In the genomic region with DNA sequence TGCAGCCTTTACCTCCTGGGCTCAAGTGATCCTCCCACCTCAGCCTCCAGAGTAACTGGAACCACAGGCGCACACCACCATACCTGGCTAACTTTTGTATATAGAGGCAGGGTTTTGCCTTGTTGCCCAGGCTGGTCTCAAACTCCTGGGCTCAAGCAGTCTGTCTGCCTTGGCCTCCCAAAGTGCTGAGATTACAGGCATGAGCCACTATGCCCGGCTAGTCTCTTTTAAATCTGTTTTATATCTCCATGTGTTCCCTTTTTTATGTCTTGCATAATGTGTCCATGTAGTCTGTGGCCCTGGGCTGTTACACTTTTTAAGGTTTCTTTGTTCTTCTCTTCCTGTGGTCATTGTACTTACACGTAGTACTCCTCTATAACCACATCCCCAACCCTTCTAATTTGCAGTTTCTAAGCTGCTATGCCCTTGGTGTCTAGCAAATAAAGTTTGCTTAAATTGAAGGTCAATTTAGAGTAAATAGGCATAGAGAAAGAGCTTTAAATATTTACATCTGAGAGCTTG, we compare ENCODE assay signal across 13 cellular contexts. TPM values are rescaled to one million over a fixed set of nuclear protein-coding genes. Genes with fewer than 3 reads are reported as not detected.
DNase-seq lines count a peak whose midpoint lies in the region; ATAC-seq and TF ChIP-seq lines count a peak whose summit lies in the region.
"Had no signal": no experiment of that assay in that cellular context is flagged by ENCODE, and none has a peak within 500 bp of the region (broad histone marks: within the 10 kb centered on the region; RNA-seq: fewer than 3 reads in every experiment).

No MANE protein-coding gene starts in this region.

- no peaks in the 10 kb centered on the region for H3K36me3 Mint-ChIP-seq in endothelial cell (ENCODE audit: low read depth, unreplicated experiment)

- CTCF ChIA-PET in mammary epithelial cell (lab: Charles Lee; ENCODE audit: low non-redundant PET), result no interaction called here

- in situ Hi-C loops in mammary epithelial cell (cut with MboI; ENCODE audit: low sequenced_read_pairs in 2 of 2), result no loop called here

- peak; percentile 32 for ATAC-seq in stimulated activated naive CD8-positive, alpha-beta T cell treated with anti-CD3 and anti-CD28 coated beads, Interleukin-15, Interleukin-2, amounts not matched to agents 100 U/mL and 50 U/mL, for 24 hours
- ATAC-seq in HG03457 (IDR thresholded peaks at IDR 0.05; ENCODE audit: unreplicated experiment), result no peak

- no peaks in the 10 kb centered on the region for H3K27me3 Mint-ChIP-seq in endothelial cell (ENCODE audit: unreplicated experiment)
- H3K27me3 Mint-ChIP-seq: naive B cell had no signal

- no peaks in the 10 kb centered on the region for H4K20me1 ChIP-seq in mammary epithelial cell (ENCODE audit: insufficient read depth, low read length)

- H3K4me3 Mint-ChIP-seq in endothelial cell (ENCODE audit: unreplicated experiment), result no peak overlapping the region

- H3K27me3 ChIP-seq in mammary epithelial cell (ENCODE audit: insufficient read depth, low read length) (no peaks in the 10 kb centered on the region), breast epithelium (no peaks in the 10 kb centered on the region)
- H3K27me3 ChIP-seq: cardiac muscle cell, heart left ventricle, vagina had no signal

- H3K27ac Mint-ChIP-seq in endothelial cell (ENCODE audit: unreplicated experiment), result peak overlapping the region; percentile 53

- BruUV-seq in mammary epithelial cell (replicated peaks; lab: Mats Ljungman, UMichigan), result no TSS peak

- DNase-seq in mammary epithelial cell, result peak; percentile 48
- no peak for DNase-seq in breast epithelium (ENCODE audit: low spot score in 2 of 2)
- DNase-seq in SIG-M5 treated with dmso at 0.1 percent for 504 hours (lab: John Stamatoyannopoulos, UW; ENCODE audit: unreplicated experiment), result peak; percentile 68
- DNase-seq in endothelial cell (ENCODE audit: low spot score), result no peak
- DNase-seq in stimulated activated naive CD8-positive, alpha-beta T cell treated with anti-CD3 and anti-CD28 coated beads, Interleukin-15, Interleukin-2, amounts not matched to agents 100 U/mL and 50 U/mL, for 24 hours, result no peak
- DNase-seq in mucosa of gallbladder (ENCODE audit: low spot score), result no peak
- DNase-seq in GOT3 (lab: John Stamatoyannopoulos, UW), result no peak
- DNase-seq: ACHN, heart left ventricle, naive B cell had no signal

- no peaks in the 10 kb centered on the region for H3K9me3 ChIP-seq in mammary epithelial cell (replicated peaks; ENCODE audit: insufficient read depth, low read length)
- H3K9me3 ChIP-seq in breast epithelium, result no peaks in the 10 kb centered on the region
- H3K9me3 ChIP-seq: vagina had no signal

- H3K4me1 Mint-ChIP-seq in endothelial cell (ENCODE audit: unreplicated experiment), result peaks cover 4% of the 10 kb centered on the region

- intact Hi-C loops in mammary epithelial cell (cut with micrococcal nuclease) (no loop called here), breast epithelium (cut with DNase I; ENCODE audit: low total_unique reads) (no loop called here)

- dilution Hi-C loops in mammary epithelial cell (cut with HindIII; ENCODE audit: low sequenced_read_pairs), result no loop called here

- H3K4me2 ChIP-seq in mammary epithelial cell (ENCODE audit: insufficient read depth, low read depth, low read length), result peak overlapping the region; percentile 8

- no peak overlapping the region for H3K9ac ChIP-seq in mammary epithelial cell (ENCODE audit: insufficient read depth, low read length)

- 39% methylated on average over 3 of the region's 3 CpGs for WGBS in mammary epithelial cell (ENCODE audit: low coverage, missing lambda C conversion rate)

- H3K9me3 Mint-ChIP-seq in endothelial cell (ENCODE audit: unreplicated experiment), result no peaks in the 10 kb centered on the region

- H3K36me3 ChIP-seq in mammary epithelial cell (ENCODE audit: insufficient read depth, low read length) (no peaks in the 10 kb centered on the region), breast epithelium (no peaks in the 10 kb centered on the region)
- H3K36me3 ChIP-seq: cardiac muscle cell, heart left ventricle, vagina had no signal

- H3K4me3 ChIP-seq in mammary epithelial cell (replicated peaks in 1 of 3; ENCODE audit: insufficient read depth in 1 of 3, low read depth in 2 of 3, low read length in 3 of 3) (no peak overlapping the region), breast epithelium (no peak overlapping the region)
- H3K4me3 ChIP-seq: cardiac muscle cell, heart left ventricle, vagina had no signal

- peaks cover 75% of the 10 kb centered on the region for H3K79me2 ChIP-seq in mammary epithelial cell (ENCODE audit: insufficient read depth, low read length)

- TF ChIP-seq CTCF in mammary epithelial cell (conservative IDR thresholded peaks at IDR 0.05 in 1 of 2, IDR thresholded peaks at IDR 0.05 in 1 of 2; ENCODE audit: extremely low read depth in 1 of 2, insufficient read depth in 1 of 2, low read depth in 1 of 2, low read length in 2 of 2), result no peak
- no peak for TF ChIP-seq CTCF in breast epithelium (IDR thresholded peaks at IDR 0.05)
- no peak for TF ChIP-seq CTCF in endothelial cell (IDR thresholded peaks at IDR 0.05; ENCODE audit: unreplicated experiment)

- TF ChIP-seq POLR2A in breast epithelium (IDR thresholded peaks at IDR 0.05), result no peak

- peaks cover 13% of the 10 kb centered on the region for H3K4me1 ChIP-seq in mammary epithelial cell (ENCODE audit: insufficient read depth, low read length)
- no peaks in the 10 kb centered on the region for H3K4me1 ChIP-seq in breast epithelium

- H3K27ac ChIP-seq in mammary epithelial cell (ENCODE audit: insufficient read depth, low read depth, low read length) (peak overlapping the region; percentile 9), breast epithelium (peak overlapping the region in 1 of 2 donors; percentile 33)
- H3K27ac ChIP-seq: cardiac muscle cell, vagina had no signal

- no peak overlapping the region for H2AFZ ChIP-seq in mammary epithelial cell (ENCODE audit: low read depth, low read length)

RNA-seq across cellular contexts. Expression of a gene that starts 48.3 kb away (rescaled TPM):
- total RNA-seq in mammary epithelial cell (10 to 100 TPM in 1 of 2 donors, 1 to 10 TPM in 1; 9.3 to 21.5 TPM), breast epithelium (10 to 100 TPM; 38.0 to 83.6 (median 40.0) TPM), endothelial cell (ENCODE audit: unreplicated experiment) (13.4 TPM), mucosa of gallbladder (20.2 TPM)
- polyA plus RNA-seq in mammary epithelial cell, result 6.7 TPM
- 14.8 TPM for polyA minus RNA-seq in mammary epithelial cell

Comparison
In these comparisons a context has a peak if more than half of its experiments do, and no peak if none do; other contexts are left out.
1. DNase-seq: peak in mammary epithelial cell (single experiment) and SIG-M5 treated with dmso at 0.1 percent for 504 hours (single experiment); none in breast epithelium (0 of 2), endothelial cell (single experiment), stimulated activated naive CD8-positive, alpha-beta T cell treated with anti-CD3 and anti-CD28 coated beads, Interleukin-15, Interleukin-2, amounts not matched to agents 100 U/mL and 50 U/mL, for 24 hours (single experiment), mucosa of gallbladder (single experiment) and GOT3 (single experiment).